ENCODE assay signal across 7 cellular contexts in genomic region chr15:23174609-23175140, GRCh38. TPM values are rescaled to one million over a fixed set of nuclear protein-coding genes. Genes with fewer than 3 reads are reported as not detected.
"Had no signal": no experiment of that assay in that cellular context is flagged by ENCODE, and none has a peak within 500 bp of the region (broad histone marks: within the 10 kb centered on the region; RNA-seq: fewer than 3 reads in every experiment).

No MANE protein-coding gene starts in this region.

RNA-seq across cellular contexts. Expression of gene GOLGA6L1, which starts 38.1 kb away (rescaled TPM):
- total RNA-seq: HT-29; OCI-LY7; PC-3; Right ventricle myocardium inferior; SJCRH30; T-cell; T-helper 2 cell treated with Interferon-gamma antibody and Interleukin-4, amounts not matched to agents 100 ng/mL and 5 ng/mL, for 36 hours had no signal
